Comparison of ENCODE assay signal across 9 cellular contexts in the genomic region with DNA sequence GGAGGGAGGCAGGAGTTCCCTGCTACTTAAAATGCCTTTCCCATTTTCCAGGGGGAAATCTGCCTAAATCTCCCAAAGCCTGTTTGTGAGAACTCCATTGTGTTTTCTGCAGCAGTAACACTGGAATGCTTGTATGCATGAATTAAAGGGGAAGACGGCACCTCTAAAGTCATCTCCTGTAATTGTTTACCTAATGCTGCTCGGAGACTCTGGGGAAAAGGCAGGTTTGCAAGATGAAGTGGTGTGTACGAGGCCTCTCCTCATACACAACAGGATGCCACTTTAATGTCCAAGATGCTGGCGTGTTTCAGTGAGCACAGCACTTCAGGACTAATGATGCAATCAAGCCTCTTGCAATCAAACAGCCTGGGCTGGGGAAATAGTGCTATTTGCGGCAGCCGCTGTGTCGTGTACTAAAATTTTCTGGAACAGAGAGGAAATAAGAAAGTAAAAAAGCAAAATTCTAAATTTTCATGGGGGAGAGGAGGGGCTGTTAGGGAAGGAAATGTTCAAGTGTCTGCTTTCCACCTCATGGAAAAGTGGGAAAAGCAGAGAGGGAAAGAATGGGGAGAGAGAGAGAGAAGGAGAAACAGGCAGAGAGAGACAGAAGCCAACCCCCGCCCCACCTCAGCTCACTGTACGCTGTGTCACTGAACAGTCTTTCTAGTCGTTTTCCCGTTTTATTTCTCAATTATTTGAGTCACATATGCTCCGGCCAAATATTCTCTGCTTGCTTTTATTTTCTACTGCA. TPM values are rescaled to one million over a fixed set of nuclear protein-coding genes. Genes with fewer than 3 reads are reported as not detected.
DNase-seq lines count a peak whose midpoint lies in the region; TF ChIP-seq lines count a peak whose summit lies in the region.
"Had no signal": no experiment of that assay in that cellular context is flagged by ENCODE, and none has a peak within 500 bp of the region (broad histone marks: within the 10 kb centered on the region; RNA-seq: fewer than 3 reads in every experiment).

No MANE protein-coding gene starts in this region.

- H3K27ac ChIP-seq in neural progenitor cell = peak overlapping the region; percentile 96

- no peaks in the 10 kb centered on the region for H3K27me3 Mint-ChIP-seq in neural progenitor cell (ENCODE audit: insufficient read depth, low read depth)

- H2AFZ ChIP-seq in neural progenitor cell (replicated peaks) = peak overlapping the region; percentile 7

- peak overlapping the region; percentile 2 for H3K27ac Mint-ChIP-seq in neural progenitor cell
- H3K27ac Mint-ChIP-seq: stimulated activated naive CD8-positive, alpha-beta T cell treated with anti-CD3 and anti-CD28 coated beads, Interleukin-15, amount 100 ng/mL, for 72 hours had no signal

- no peak overlapping the region for H3K4me3 Mint-ChIP-seq in neural progenitor cell
- H3K4me3 Mint-ChIP-seq: stimulated activated naive CD8-positive, alpha-beta T cell treated with anti-CD3 and anti-CD28 coated beads, Interleukin-15, amount 100 ng/mL, for 72 hours had no signal

- no peaks in the 10 kb centered on the region for H3K79me2 ChIP-seq in neural progenitor cell (ENCODE audit: low read depth)

- H3K9ac ChIP-seq in neural progenitor cell = no peak overlapping the region

- H3K36me3 ChIP-seq in neural progenitor cell = no peaks in the 10 kb centered on the region

- H3K4me3 ChIP-seq in AG10803 (ENCODE audit: low read length) (peak overlapping the region; percentile 38), fibroblast of pulmonary artery (replicated peaks; ENCODE audit: low read depth, low read length) (peak overlapping the region; percentile 25), neural progenitor cell (peak overlapping the region; percentile 32)

- peaks cover 34% of the 10 kb centered on the region for H3F3A ChIP-seq in neural progenitor cell (ENCODE audit: low read depth)

- peak overlapping the region; percentile 74 for H3K4me2 ChIP-seq in neural progenitor cell

- no peaks in the 10 kb centered on the region for H3K9me3 Mint-ChIP-seq in neural progenitor cell
- H3K9me3 Mint-ChIP-seq: stimulated activated naive CD8-positive, alpha-beta T cell treated with anti-CD3 and anti-CD28 coated beads, Interleukin-15, amount 100 ng/mL, for 72 hours had no signal

- H3K9me3 ChIP-seq in neural progenitor cell (ENCODE audit: low read depth) = no peaks in the 10 kb centered on the region

- H3K36me3 Mint-ChIP-seq in neural progenitor cell = no peaks in the 10 kb centered on the region

- TF ChIP-seq CTCF in AG10803 (conservative IDR thresholded peaks at IDR 0.05; ENCODE audit: low read length) = no peak
- no peak for TF ChIP-seq CTCF in fibroblast of pulmonary artery (IDR thresholded peaks at IDR 0.05; ENCODE audit: low read length, missing control alignments)
- no peak for TF ChIP-seq CTCF in neural progenitor cell (IDR thresholded peaks at IDR 0.05)

- H3K27me3 ChIP-seq in neural progenitor cell = no peaks in the 10 kb centered on the region

- peaks cover 59% of the 10 kb centered on the region for H3K4me1 ChIP-seq in neural progenitor cell

- H3K4me1 Mint-ChIP-seq in neural progenitor cell = peaks cover 30% of the 10 kb centered on the region

- DNase-seq in AG10803 (ENCODE audit: low read depth) = peak; percentile 71
- DNase-seq in NOMO-1 treated with dmso at 0.1 percent for 144 hours (lab: John Stamatoyannopoulos, UW; ENCODE audit: unreplicated experiment) = peak; percentile 81
- DNase-seq in fibroblast of pulmonary artery (ENCODE audit: low read depth) = peak; percentile 72
- peak; percentile 84 for DNase-seq in neural progenitor cell (ENCODE audit: low spot score)
- no peak for DNase-seq in DMS153 (lab: John Stamatoyannopoulos, UW)
- no peak for DNase-seq in NCI-H2227 treated with DMSO at 0.1 percent for 48 hours (lab: John Stamatoyannopoulos, UW)
- no peak for DNase-seq in C1 segment of cervical spinal cord (lab: John Stamatoyannopoulos, UW)
- no peak for DNase-seq in inferior parietal cortex (ENCODE audit: extremely low spot score)
- DNase-seq: stimulated activated naive CD8-positive, alpha-beta T cell treated with anti-CD3 and anti-CD28 coated beads, Interleukin-15, amount 100 ng/mL, for 72 hours had no signal

- no peaks in the 10 kb centered on the region for H4K20me1 ChIP-seq in neural progenitor cell (ENCODE audit: low read depth)

RNA-seq across cellular contexts. Expression of a gene that starts 32.9 kb away (rescaled TPM):
- 0.60 and 1.2 TPM in 2 replicates for total RNA-seq in neural progenitor cell (ENCODE audit: low replicate concordance)

Comparison
In these comparisons a context has a peak if more than half of its experiments do, and no peak if none do; other contexts are left out.
1. DNase-seq: peak in AG10803 (single experiment), NOMO-1 treated with dmso at 0.1 percent for 144 hours (single experiment), fibroblast of pulmonary artery (single experiment) and neural progenitor cell (single experiment); none in DMS153 (single experiment), NCI-H2227 treated with DMSO at 0.1 percent for 48 hours (single experiment), C1 segment of cervical spinal cord (0 of 14) and inferior parietal cortex (single experiment).
2. Peak in every context shown above with its lines, with median percentiles within 50 percentile points of each other: H3K4me3 ChIP-seq.